In genomic region chr11:74647831-74648230, GRCh38 we compare ENCODE assay signal across 17 cellular contexts. TPM values are rescaled to one million over a fixed set of nuclear protein-coding genes. Genes with fewer than 3 reads are reported as not detected.
A peak's percentile ranks its signal among the peaks of the same experiment; 100 is the strongest.
DNase-seq lines count a peak whose midpoint lies in the region; ATAC-seq and TF ChIP-seq lines count a peak whose summit lies in the region.
"Had no signal": no experiment of that assay in that cellular context is flagged by ENCODE, and none has a peak within 500 bp of the region (broad histone marks: within the 10 kb centered on the region; RNA-seq: fewer than 3 reads in every experiment).

No MANE protein-coding gene starts in this region.

- no peak for DNase-seq in esophagus muscularis mucosa (ENCODE audit: extremely low spot score)
- no peak for DNase-seq in osteoblast (ENCODE audit: insufficient read length, low spot score, missing footprints)
- no peak for DNase-seq in Right ventricle myocardium superior
- DNase-seq in hepatic stellate cell (ENCODE audit: low spot score): no peak
- no peak for DNase-seq in SK-N-DZ (ENCODE audit: low spot score)
- DNase-seq: ACHN; BE2C; C1 segment of cervical spinal cord; CD4-positive, CD25-positive, alpha-beta regulatory T cell; CD8-positive, alpha-beta memory T cell; COR-L47; DMS153; DMS79; GDM1 had no signal

- TF ChIP-seq POLR2A in esophagus muscularis mucosa (IDR thresholded peaks at IDR 0.05; ENCODE audit: low read depth) (no peak), gastroesophageal sphincter (IDR thresholded peaks at IDR 0.05) (no peak)

- 57% methylated on average over 3 of the region's 3 CpGs for whole genome bisulfite sequencing in esophagus muscularis mucosa
- 16 to 69% methylated on average over 3 of the region's 3 CpGs for WGBS in gastroesophageal sphincter (ENCODE audit: low coverage in 1 of 2), 2 donors

- H3K79me2 ChIP-seq in osteoblast (ENCODE audit: insufficient read depth, low read length): no peaks in the 10 kb centered on the region

- no peak overlapping the region for H3K9ac ChIP-seq in stomach smooth muscle (ENCODE audit: low read length in 2 of 2)

- no peak overlapping the region for H3K4me2 ChIP-seq in osteoblast (ENCODE audit: insufficient read depth, low read length)
- H3K4me2 ChIP-seq: GM23338 had no signal

- TF ChIP-seq EP300 in esophagus muscularis mucosa (IDR thresholded peaks at IDR 0.05): no peak
- no peak for TF ChIP-seq EP300 in gastroesophageal sphincter (IDR thresholded peaks at IDR 0.05)

- H3K27me3 ChIP-seq in esophagus muscularis mucosa (no peaks in the 10 kb centered on the region), gastroesophageal sphincter (no peaks in the 10 kb centered on the region), osteoblast (ENCODE audit: insufficient read depth, low read length) (no peaks in the 10 kb centered on the region), stomach smooth muscle (ENCODE audit: control insufficient read depth in 1 of 2, insufficient read depth in 2 of 2, low read length in 2 of 2) (no peaks in the 10 kb centered on the region)
- H3K27me3 ChIP-seq: BE2C had no signal

- H2AFZ ChIP-seq in osteoblast (ENCODE audit: low read length): no peak overlapping the region
- H2AFZ ChIP-seq: GM23338 had no signal

- intact Hi-C loops in esophagus muscularis mucosa (cut with DNase I) (no loop called here), Right ventricle myocardium superior (cut with DNase I) (no loop called here)

- H3K36me3 ChIP-seq in esophagus muscularis mucosa (peaks cover 0 to 5% (median 0%) of the 10 kb centered on the region in 4 donors), gastroesophageal sphincter (peaks cover 0 to 3% of the 10 kb centered on the region in 2 donors), osteoblast (ENCODE audit: insufficient read depth, low read length) (no peaks in the 10 kb centered on the region), stomach smooth muscle (ENCODE audit: control insufficient read depth in 2 of 2, insufficient read depth in 2 of 2, low read length in 2 of 2) (peaks cover 0 to 2% of the 10 kb centered on the region in 2 donors)
- H3K36me3 ChIP-seq: BE2C had no signal

- peak overlapping the region in 3 of 4 donors; percentile 17 to 87 (median 83) for H3K27ac ChIP-seq in esophagus muscularis mucosa (replicated peaks in 1 of 4)
- H3K27ac ChIP-seq in gastroesophageal sphincter: peak overlapping the region in 3 of 4 donors; percentile 24 to 87 (median 33)
- H3K27ac ChIP-seq in osteoblast (ENCODE audit: low read depth, low read length): peak overlapping the region; percentile 59
- H3K27ac ChIP-seq in stomach smooth muscle (ENCODE audit: low read length): peak overlapping the region; percentile 66

- TF ChIP-seq CTCF in esophagus muscularis mucosa (IDR thresholded peaks at IDR 0.05) (no peak), gastroesophageal sphincter (IDR thresholded peaks at IDR 0.05) (no peak), osteoblast (IDR thresholded peaks at IDR 0.05; ENCODE audit: extremely low read depth, low read depth, low read length) (no peak)

- H3K4me1 ChIP-seq in esophagus muscularis mucosa (peaks cover 3 to 69% (median 62%) of the 10 kb centered on the region in 4 donors), gastroesophageal sphincter (peaks cover 8 to 75% (median 9%) of the 10 kb centered on the region in 3 donors), osteoblast (ENCODE audit: insufficient read depth, low read length) (peaks cover 6% of the 10 kb centered on the region), stomach smooth muscle (ENCODE audit: control insufficient read depth, insufficient read depth, low read length) (peaks cover 26% of the 10 kb centered on the region)
- H3K4me1 ChIP-seq: BE2C had no signal

- no peaks in the 10 kb centered on the region for H4K20me1 ChIP-seq in osteoblast (ENCODE audit: insufficient read depth, low read length)

- H3K9me3 ChIP-seq in esophagus muscularis mucosa: no peaks in the 10 kb centered on the region
- no peaks in the 10 kb centered on the region for H3K9me3 ChIP-seq in gastroesophageal sphincter
- H3K9me3 ChIP-seq in osteoblast (ENCODE audit: low read depth, low read length): no peaks in the 10 kb centered on the region
- no peaks in the 10 kb centered on the region for H3K9me3 ChIP-seq in stomach smooth muscle (ENCODE audit: control insufficient read depth in 2 of 2, low read length in 2 of 2)
- H3K9me3 ChIP-seq: BE2C had no signal

- H3K4me3 ChIP-seq in esophagus muscularis mucosa: no peak overlapping the region
- H3K4me3 ChIP-seq in gastroesophageal sphincter: no peak overlapping the region
- H3K4me3 ChIP-seq in osteoblast (ENCODE audit: insufficient read depth, low read length): no peak overlapping the region
- H3K4me3 ChIP-seq in stomach smooth muscle (ENCODE audit: low read length in 2 of 2): no peak overlapping the region
- H3K4me3 ChIP-seq: GM23338 had no signal

- ATAC-seq in gastroesophageal sphincter (no peak), Right ventricle myocardium superior (ENCODE audit: poor library complexity) (no peak)
- ATAC-seq: GM23338 had no signal

RNA-seq across cellular contexts. Expression of gene POLD3, which starts 55.4 kb away (rescaled TPM):
- total RNA-seq in esophagus muscularis mucosa: 10 to 100 TPM in 1 of 4 donors, 1 to 10 TPM in 3; 9.1 to 13.6 (median 9.2) TPM
- total RNA-seq in gastroesophageal sphincter: 10 to 100 TPM in 2 of 4 donors, 1 to 10 TPM in 2; 9.1 to 18.7 (median 12.4) TPM
- 12.3 and 12.7 TPM in 2 replicates for total RNA-seq in osteoblast
- total RNA-seq in Right ventricle myocardium superior: 5.6 TPM
- 31.9 and 38.9 TPM in 2 replicates for polyA plus RNA-seq in SK-N-DZ (2014; cell fraction: cytosol; rRNA removed)
- 74.2 and 77.3 TPM in 2 replicates for polyA plus RNA-seq in SK-N-DZ (2014; cell fraction: nucleus; rRNA removed)

Comparison
In these comparisons a context has a peak if more than half of its experiments do, and no peak if none do; other contexts are left out.
1. H3K27ac ChIP-seq: peak in every context shown above with its lines; median percentile 83 in esophagus muscularis mucosa; 66 in stomach smooth muscle; 59 in osteoblast; 33 in gastroesophageal sphincter.